Comparison of ENCODE assay signal across 25 cellular contexts in the genomic region with DNA sequence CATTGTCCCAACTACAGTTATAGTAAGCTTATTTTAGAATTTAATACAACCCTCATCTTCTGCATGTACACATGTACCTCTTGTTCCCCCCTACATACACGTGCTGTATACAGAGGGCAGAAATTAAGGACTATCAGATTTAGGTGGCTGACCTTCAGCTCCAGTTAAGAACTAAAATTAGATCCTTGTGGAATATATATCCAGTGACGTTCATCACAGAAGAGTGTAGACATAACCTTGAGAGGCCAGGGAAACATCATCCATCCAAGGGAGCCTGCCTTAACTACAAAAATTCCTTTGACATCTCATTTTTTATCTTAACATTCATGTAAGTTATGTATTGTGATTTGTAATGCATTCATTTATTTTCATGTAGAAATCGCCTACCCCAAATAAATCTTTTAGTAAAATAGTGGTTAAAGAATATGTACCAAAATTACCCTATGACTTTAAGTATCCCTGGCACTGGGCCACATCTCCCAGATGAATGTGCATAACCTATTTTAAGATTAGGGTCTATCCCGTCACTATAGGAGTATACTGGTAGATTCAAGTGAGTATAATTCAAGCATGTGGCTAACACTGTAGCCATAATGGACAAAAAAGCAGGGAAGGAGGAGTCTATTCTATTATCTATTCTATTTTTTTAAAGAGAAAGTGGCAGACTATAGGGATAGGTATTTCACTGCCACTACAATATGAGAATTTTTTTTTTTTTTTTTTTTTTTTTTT. TPM values are rescaled to one million over a fixed set of nuclear protein-coding genes. Genes with fewer than 3 reads are reported as not detected.
A peak's percentile ranks its signal among the peaks of the same experiment; 100 is the strongest.
DNase-seq lines count a peak whose midpoint lies in the region; ATAC-seq, FAIRE-seq and TF ChIP-seq lines count a peak whose summit lies in the region.
"Had no signal": no experiment of that assay in that cellular context is flagged by ENCODE, and none has a peak within 500 bp of the region (broad histone marks: within the 10 kb centered on the region; RNA-seq: fewer than 3 reads in every experiment).

No MANE protein-coding gene starts in this region.

- H3K9me3 ChIP-seq in adipocyte (ENCODE audit: control insufficient read depth, low read length), result no peaks in the 10 kb centered on the region
- H3K9me3 ChIP-seq in left ventricle myocardium inferior (replicated peaks), result no peaks in the 10 kb centered on the region
- no peaks in the 10 kb centered on the region for H3K9me3 ChIP-seq in pancreas
- no peaks in the 10 kb centered on the region for H3K9me3 ChIP-seq in MM.1S (replicated peaks; ENCODE audit: insufficient read depth, low read length)

- no peaks in the 10 kb centered on the region for H3K4me1 ChIP-seq in adipocyte (ENCODE audit: control insufficient read depth, insufficient read depth, low read length)
- peaks cover 33% of the 10 kb centered on the region for H3K4me1 ChIP-seq in left ventricle myocardium inferior
- H3K4me1 ChIP-seq in pancreas, result no peaks in the 10 kb centered on the region
- H3K4me1 ChIP-seq in MM.1S (ENCODE audit: low read length), result no peaks in the 10 kb centered on the region

- H3K27ac ChIP-seq in left ventricle myocardium inferior (replicated peaks) (peak overlapping the region; percentile 41), pancreas (no peak overlapping the region), MM.1S (ENCODE audit: low read length) (no peak overlapping the region)
- H3K27ac ChIP-seq: C4-2B, SK-N-MC had no signal

- H3F3A ChIP-seq in MM.1S (ENCODE audit: insufficient read depth, low read length), result no peaks in the 10 kb centered on the region

- H3K4me2 ChIP-seq in MM.1S (ENCODE audit: low read depth, low read length), result no peak overlapping the region

- ATAC-seq in Right ventricle myocardium inferior, result peak; percentile 46
- no peak for ATAC-seq in pancreas
- ATAC-seq: PC-3 had no signal

- no peak for FAIRE-seq in pancreas (lab: Jason Lieb, UNC)
- no peak for FAIRE-seq in frontal cortex (lab: Jason Lieb, UNC)
- FAIRE-seq: A204.1 had no signal

- no peaks in the 10 kb centered on the region for H3K9me2 ChIP-seq in MM.1S (replicated peaks; ENCODE audit: insufficient read depth, low read length)

- no peak for TF ChIP-seq CTCF in left ventricle myocardium inferior (IDR thresholded peaks at IDR 0.05; ENCODE audit: borderline replicate concordance)
- no peak for TF ChIP-seq CTCF in pancreas (IDR thresholded peaks at IDR 0.05)
- TF ChIP-seq CTCF in MM.1S (IDR thresholded peaks at IDR 0.05; ENCODE audit: low read length), result no peak

- WGBS in pancreas, 2 donors, result 52 to 63% methylated on average over 4 of the region's 4 CpGs

- H3K4me3 ChIP-seq in adipocyte (ENCODE audit: low read length), result no peak overlapping the region
- no peak overlapping the region for H3K4me3 ChIP-seq in left ventricle myocardium inferior
- H3K4me3 ChIP-seq in pancreas, result no peak overlapping the region
- no peak overlapping the region for H3K4me3 ChIP-seq in MM.1S (ENCODE audit: low read length)
- H3K4me3 ChIP-seq: SK-N-MC had no signal

- H2AFZ ChIP-seq in MM.1S (ENCODE audit: low read length), result no peak overlapping the region

- no peak overlapping the region for H3K9ac ChIP-seq in adipocyte (ENCODE audit: low read length)
- no peak overlapping the region for H3K9ac ChIP-seq in MM.1S (ENCODE audit: low read length)

- DNase-seq in Right ventricle myocardium inferior (ENCODE audit: missing footprints) (no peak), cardiac septum (ENCODE audit: low spot score) (no peak), adipocyte (ENCODE audit: low read depth) (peak; percentile 15), left ventricle myocardium inferior (no peak), pancreas (no peak), frontal cortex (ENCODE audit: low spot score in 2 of 2) (no peak), MM.1S (no peak)
- DNase-seq: Calu3; CD8-positive, alpha-beta memory T cell; DMS53; GOT3; HCEC 1CT; KG1; NCI-H1105; NCI-H146; NCI-H2029; NCI-H2227 treated with DMSO at 0.1 percent for 48 hours; NCI-H510A treated with DMSO at 0.1 percent for 48 hours; NCI-H774; PC-3; SHP77 treated with DMSO at 0.1 percent for 48 hours; SW 1271 had no signal

- no peaks in the 10 kb centered on the region for H3K27me3 ChIP-seq in adipocyte (replicated peaks; ENCODE audit: control insufficient read depth, insufficient read depth, low read length)
- no peaks in the 10 kb centered on the region for H3K27me3 ChIP-seq in left ventricle myocardium inferior (ENCODE audit: low read depth)
- H3K27me3 ChIP-seq in pancreas, result no peaks in the 10 kb centered on the region
- no peaks in the 10 kb centered on the region for H3K27me3 ChIP-seq in MM.1S (replicated peaks; ENCODE audit: insufficient read depth, low read length)

- H3K36me3 ChIP-seq in adipocyte (ENCODE audit: control insufficient read depth, insufficient read depth, low read length, severe bottlenecking), result peaks cover 8% of the 10 kb centered on the region
- peaks cover 15% of the 10 kb centered on the region for H3K36me3 ChIP-seq in left ventricle myocardium inferior
- H3K36me3 ChIP-seq in pancreas, result no peaks in the 10 kb centered on the region
- H3K36me3 ChIP-seq in MM.1S (replicated peaks; ENCODE audit: insufficient read depth, low read length), result no peaks in the 10 kb centered on the region

- intact Hi-C loops in Right ventricle myocardium inferior (cut with DNase I) (no loop called here), cardiac septum (cut with DNase I) (no loop called here), left ventricle myocardium inferior (cut with micrococcal nuclease) (no loop called here), pancreas (cut with DNase I) (no loop called here)

- H3K79me2 ChIP-seq in MM.1S (ENCODE audit: low read length), result no peaks in the 10 kb centered on the region

- H4K20me1 ChIP-seq in MM.1S (ENCODE audit: insufficient read depth, low read length), result no peaks in the 10 kb centered on the region

RNA-seq across cellular contexts. Expression of gene RIC8B, which starts 27.5 kb away (rescaled TPM):
- 26.5 TPM for total RNA-seq in Right ventricle myocardium inferior
- 23.5 TPM for total RNA-seq in cardiac septum
- 25.2 TPM for total RNA-seq in left ventricle myocardium inferior
- total RNA-seq in pancreas, result 10 to 100 TPM in 3 of 6 donors, 1 to 10 TPM in 3; 7.4 to 17.5 (median 10.2) TPM
- polyA plus RNA-seq in pancreas, result 1 to 10 TPM; 5.3 to 8.5 TPM
- total RNA-seq in frontal cortex, result 29.8 TPM
